ENCODE assay signal across 28 cellular contexts in genomic region chr15:84858231-84858630, GRCh38. TPM values are rescaled to one million over a fixed set of nuclear protein-coding genes. Genes with fewer than 3 reads are reported as not detected.
"Had no signal": no experiment of that assay in that cellular context is flagged by ENCODE, and none has a peak within 500 bp of the region (broad histone marks: within the 10 kb centered on the region; RNA-seq: fewer than 3 reads in every experiment).

No MANE protein-coding gene starts in this region.

- H3K9me3 Mint-ChIP-seq: activated B cell treated with CpG ODN at 0.5 μM for 24 hours; activated naive CD8-positive, alpha-beta T cell treated with anti-CD3 and anti-CD28 coated beads for 36 hours; activated T-cell treated with anti-CD3 and anti-CD28 coated beads, Interleukin-2, amount 50 U/mL, for 4 hours; activated T-helper 2 cell treated with anti-CD3 and anti-CD28 coated beads, Interferon-gamma antibody, Interleukin-2, Interleukin-4, amounts not matched to agents 10 μg/mL and 5 μg/mL and 100 μg/mL, durations not matched to agents 14 hours and 24 hours and 36 hours; central memory CD8-positive, alpha-beta T cell; natural killer cell treated with Interleukin-12 subunit alpha and Interleukin-12 subunit beta and Interleukin-15 and Interleukin-18, amount 100 ng/mL, for 72 hours; stimulated activated naive B cell treated with anti-CD40 and anti-IgM and Interleukin-4, amounts not matched to agents 10 μg/mL and 1 μg/mL and 100 μg/mL, for 72 hours; type B pancreatic cell had no signal

- H3K27ac Mint-ChIP-seq: activated B cell treated with CpG ODN at 0.5 μM for 24 hours; activated CD4-positive, alpha-beta T cell treated with anti-CD3 and anti-CD28 coated beads for 36 hours; activated naive CD8-positive, alpha-beta T cell treated with anti-CD3 and anti-CD28 coated beads for 36 hours; activated T-helper 2 cell treated with anti-CD3 and anti-CD28 coated beads, Interferon-gamma antibody, Interleukin-2, Interleukin-4, amounts not matched to agents 10 μg/mL and 5 μg/mL and 100 μg/mL, durations not matched to agents 14 hours and 24 hours and 36 hours; natural killer cell treated with Interleukin-12 subunit alpha and Interleukin-12 subunit beta and Interleukin-15 and Interleukin-18, amount 100 ng/mL, for 72 hours; stimulated activated naive B cell treated with anti-CD40 and anti-IgM and Interleukin-4, amounts not matched to agents 10 μg/mL and 1 μg/mL and 100 μg/mL, for 72 hours had no signal

- ATAC-seq: activated CD4-positive, alpha-beta T cell treated with anti-CD3 and anti-CD28 coated beads for 36 hours; activated T-cell treated with anti-CD3 and anti-CD28 coated beads, Interleukin-2, amount 50 U/mL, for 4 hours; stimulated activated naive B cell treated with anti-CD40 and anti-IgM and Interleukin-4, amounts not matched to agents 10 μg/mL and 1 μg/mL and 100 μg/mL, for 72 hours had no signal

- H3K9me3 ChIP-seq: left lung, ovary, thoracic aorta, vagina had no signal

- H3K27me3 ChIP-seq: dorsolateral prefrontal cortex, left lung, ovary, vagina had no signal

- H3K4me1 Mint-ChIP-seq: activated B cell treated with CpG ODN at 0.5 μM for 24 hours; activated CD4-positive, alpha-beta T cell treated with anti-CD3 and anti-CD28 coated beads for 36 hours; activated naive CD8-positive, alpha-beta T cell treated with anti-CD3 and anti-CD28 coated beads for 36 hours; central memory CD8-positive, alpha-beta T cell; stimulated activated naive B cell treated with anti-CD40 and anti-IgM and Interleukin-4, amounts not matched to agents 10 μg/mL and 1 μg/mL and 100 μg/mL, for 72 hours had no signal

- H3K4me3 Mint-ChIP-seq: activated B cell treated with CpG ODN at 0.5 μM for 24 hours; activated CD4-positive, alpha-beta T cell treated with anti-CD3 and anti-CD28 coated beads for 36 hours; activated naive CD8-positive, alpha-beta T cell treated with anti-CD3 and anti-CD28 coated beads for 36 hours; activated T-cell treated with anti-CD3 and anti-CD28 coated beads, Interleukin-2, amount 50 U/mL, for 4 hours; central memory CD8-positive, alpha-beta T cell; natural killer cell treated with Interleukin-12 subunit alpha and Interleukin-12 subunit beta and Interleukin-15 and Interleukin-18, amount 100 ng/mL, for 72 hours; stimulated activated naive B cell treated with anti-CD40 and anti-IgM and Interleukin-4, amounts not matched to agents 10 μg/mL and 1 μg/mL and 100 μg/mL, for 72 hours; type B pancreatic cell had no signal

- H3K4me1 ChIP-seq: left lung had no signal

- DNase-seq: activated B cell treated with CpG ODN at 0.5 μM for 24 hours; activated CD4-positive, alpha-beta T cell treated with anti-CD3 and anti-CD28 coated beads for 36 hours; activated CD4-positive, alpha-beta T cell treated with anti-CD3 and anti-CD28 coated beads, Interleukin-2, amount 50 U/mL, for 4 hours; activated CD8-positive, alpha-beta memory T cell treated with anti-CD3 and anti-CD28 coated beads for 24 hours; activated CD8-positive, alpha-beta memory T cell treated with anti-CD3 and anti-CD28 coated beads, Interleukin-2, amount 50 U/mL, for 4 hours; activated naive CD4-positive, alpha-beta T cell treated with Interleukin-2 at 50 U/mL for 16 hours; activated naive CD8-positive, alpha-beta T cell treated with anti-CD3 and anti-CD28 coated beads for 36 hours; activated T-cell treated with anti-CD3 and anti-CD28 coated beads, Interleukin-2, amount 50 U/mL, for 4 hours; dorsolateral prefrontal cortex; foreskin fibroblast; ovary; right cardiac atrium; stimulated activated CD4-positive, alpha-beta T cell treated with anti-CD3 and anti-CD28 coated beads, Interleukin-2, amount 100 ng/mL, for 24 hours; stimulated activated naive B cell treated with anti-CD40 and anti-IgM and Interleukin-4, amounts not matched to agents 10 μg/mL and 1 μg/mL and 100 μg/mL, for 72 hours; T1000 had no signal

- H3K4me3 ChIP-seq: dorsolateral prefrontal cortex, left lung, ovary, skin epidermis, thoracic aorta, vagina had no signal

- H3K36me3 ChIP-seq: ovary, vagina had no signal

- H3K27ac ChIP-seq: dorsolateral prefrontal cortex, left lung, ovary, vagina had no signal

- H3K27me3 Mint-ChIP-seq: activated B cell treated with CpG ODN at 0.5 μM for 24 hours; activated CD4-positive, alpha-beta T cell treated with anti-CD3 and anti-CD28 coated beads for 36 hours; activated naive CD8-positive, alpha-beta T cell treated with anti-CD3 and anti-CD28 coated beads for 36 hours; central memory CD8-positive, alpha-beta T cell; natural killer cell treated with Interleukin-12 subunit alpha and Interleukin-12 subunit beta and Interleukin-15 and Interleukin-18, amount 100 ng/mL, for 72 hours; stimulated activated naive B cell treated with anti-CD40 and anti-IgM and Interleukin-4, amounts not matched to agents 10 μg/mL and 1 μg/mL and 100 μg/mL, for 72 hours; type B pancreatic cell had no signal

RNA-seq across cellular contexts. Expression of gene SLC28A1, which starts 26.2 kb away (rescaled TPM):
- total RNA-seq: activated B cell treated with CpG ODN at 0.5 μM for 24 hours; activated CD4-positive, alpha-beta T cell treated with anti-CD3 and anti-CD28 coated beads for 36 hours; activated naive CD8-positive, alpha-beta T cell treated with anti-CD3 and anti-CD28 coated beads for 36 hours; activated T-cell treated with anti-CD3 and anti-CD28 coated beads, Interleukin-2, amount 50 U/mL, for 4 hours; activated T-helper 2 cell treated with anti-CD3 and anti-CD28 coated beads, Interferon-gamma antibody, Interleukin-2, Interleukin-4, amounts not matched to agents 10 μg/mL and 5 μg/mL and 100 μg/mL, durations not matched to agents 14 hours and 24 hours and 36 hours; astrocyte; fibroblast of lung; left lung; lung microvascular endothelial cell; natural killer cell treated with Interleukin-12 subunit alpha and Interleukin-12 subunit beta and Interleukin-15 and Interleukin-18, amount 100 ng/mL, for 72 hours; pulmonary artery endothelial cell; T-helper 1 cell treated with Interleukin-12 subunit alpha and Interleukin-12 subunit beta and Interleukin-4 antibody, amounts not matched to agents 30 ng/mL and 1 ng/mL, for 36 hours; vagina had no signal
- polyA plus RNA-seq: fibroblast of lung had no signal
